Comparison of ENCODE assay signal across 9 cellular contexts in genomic region chrX:120365320-120365719, GRCh38. TPM values are rescaled to one million over a fixed set of nuclear protein-coding genes. Genes with fewer than 3 reads are reported as not detected.
DNase-seq lines count a peak whose midpoint lies in the region; ATAC-seq, FAIRE-seq and TF ChIP-seq lines count a peak whose summit lies in the region.
"Had no signal": no experiment of that assay in that cellular context is flagged by ENCODE, and none has a peak within 500 bp of the region (broad histone marks: within the 10 kb centered on the region; RNA-seq: fewer than 3 reads in every experiment).

No MANE protein-coding gene starts in this region.

- no peak for DNase-seq in GM06990 (ENCODE audit: extremely low read depth, insufficient read length)
- no peak for DNase-seq in HFFc6
- DNase-seq in SHP77 treated with DMSO at 0.1 percent for 48 hours (lab: John Stamatoyannopoulos, UW) = peak; percentile 1
- peak; percentile 4 for DNase-seq in amniotic epithelial cell (ENCODE audit: low read depth)
- DNase-seq in kidney = no peak
- DNase-seq in stimulated activated CD8-positive, alpha-beta memory T cell treated with anti-CD3 and anti-CD28 coated beads, Interleukin-12 subunit alpha, Interleukin-12 subunit beta, amount 100 ng/mL, for 1 hour (ENCODE audit: low read depth) = peak; percentile 15
- no peak for DNase-seq in HCEC 1CT

- intact Hi-C loops in kidney (cut with DNase I) = no loop called here

- peak; percentile 77 for TF ChIP-seq CTCF in GM06990 (IDR thresholded peaks at IDR 0.05; ENCODE audit: insufficient read depth, low read length, poor library complexity, severe bottlenecking)
- TF ChIP-seq CTCF in HFFc6 (IDR thresholded peaks at IDR 0.05) = peak; percentile 66
- TF ChIP-seq CTCF in kidney (IDR thresholded peaks at IDR 0.05; ENCODE audit: borderline replicate concordance, extremely low read depth, insufficient read depth) = peak; percentile 40

- H3K4me1 ChIP-seq in kidney (ENCODE audit: control insufficient read depth in 1 of 2, insufficient read depth in 1 of 2, low read depth in 1 of 2, low read length in 2 of 2) = no peaks in the 10 kb centered on the region

- no peak for FAIRE-seq in kidney (lab: Jason Lieb, UNC)
- FAIRE-seq: TTC549 had no signal

- no peaks in the 10 kb centered on the region for H3K9me3 ChIP-seq in kidney (ENCODE audit: control insufficient read depth in 1 of 2, low read length in 2 of 2)

- no peak overlapping the region for H3K4me3 Mint-ChIP-seq in HFFc6

- no peak overlapping the region for H3K4me3 ChIP-seq in GM06990 (replicated peaks; ENCODE audit: low read depth, low read length)
- no peak overlapping the region for H3K4me3 ChIP-seq in kidney (ENCODE audit: low read length in 2 of 2)

- no peaks in the 10 kb centered on the region for H3K4me1 Mint-ChIP-seq in HFFc6 (ENCODE audit: low read depth)

- no peaks in the 10 kb centered on the region for H3K9me3 Mint-ChIP-seq in HFFc6

- H3K27ac Mint-ChIP-seq in HFFc6 = no peak overlapping the region

- no peak for ATAC-seq in GM21825 (IDR thresholded peaks at IDR 0.05; ENCODE audit: unreplicated experiment)

- no peaks in the 10 kb centered on the region for H3K36me3 Mint-ChIP-seq in HFFc6 (ENCODE audit: low read depth)

- no peaks in the 10 kb centered on the region for H3K36me3 ChIP-seq in GM06990 (ENCODE audit: control insufficient read depth, insufficient read depth, low read length)
- no peaks in the 10 kb centered on the region for H3K36me3 ChIP-seq in kidney (ENCODE audit: control insufficient read depth in 1 of 2, insufficient read depth in 2 of 2, low read length in 2 of 2)

- H3K9ac ChIP-seq in kidney (ENCODE audit: low read length in 2 of 2) = no peak overlapping the region

- no peak overlapping the region for H3K27ac ChIP-seq in kidney (ENCODE audit: low read depth in 2 of 2, low read length in 2 of 2)

- H3K27me3 Mint-ChIP-seq in HFFc6 (ENCODE audit: insufficient read depth) = peaks cover 10% of the 10 kb centered on the region

- no peaks in the 10 kb centered on the region; the same call in 1 of the 2 replicates for H3K27me3 ChIP-seq in GM06990 (replicated peaks; ENCODE audit: control insufficient read depth, insufficient read depth, low read length)

RNA-seq across cellular contexts. Expression of gene ATP1B4, which starts 3.4 kb away (rescaled TPM):
- total RNA-seq in HFFc6 (2021; fragmentation: NEBNext Ultra II Directional; extraction: Animal tissue kit (Norgen Biotek cat#: 25700)) = not detected
- total RNA-seq in kidney = not detected
- polyA plus RNA-seq in kidney (ENCODE audit: insufficient read depth, low read depth, low replicate concordance) = not detected

RNA-seq across cellular contexts. Expression of gene TMEM255A, which starts 54.1 kb away (rescaled TPM):
- under 1 TPM in 4 of 6 experiments, not detected in 2; 0.20 to 0.56 (median 0.33) TPM for total RNA-seq in HFFc6 (2021; fragmentation: NEBNext Ultra II Directional; extraction: Animal tissue kit (Norgen Biotek cat#: 25700))
- 1.2 TPM for total RNA-seq in kidney
- 2.8 TPM for polyA plus RNA-seq in kidney (ENCODE audit: insufficient read depth, low read depth, low replicate concordance)

Comparison
In these comparisons a context has a peak if more than half of its experiments do, and no peak if none do; other contexts are left out.
1. DNase-seq: peak in SHP77 treated with DMSO at 0.1 percent for 48 hours (single experiment), amniotic epithelial cell (single experiment) and stimulated activated CD8-positive, alpha-beta memory T cell treated with anti-CD3 and anti-CD28 coated beads, Interleukin-12 subunit alpha, Interleukin-12 subunit beta, amount 100 ng/mL, for 1 hour (single experiment); none in GM06990 (single experiment), HFFc6 (single experiment), kidney (single experiment) and HCEC 1CT (single experiment).
2. Peak in every context shown above with its lines, with median percentiles within 50 percentile points of each other: CTCF ChIP-seq.